20 cellular contexts compared by ENCODE assay signal in the genomic region with DNA sequence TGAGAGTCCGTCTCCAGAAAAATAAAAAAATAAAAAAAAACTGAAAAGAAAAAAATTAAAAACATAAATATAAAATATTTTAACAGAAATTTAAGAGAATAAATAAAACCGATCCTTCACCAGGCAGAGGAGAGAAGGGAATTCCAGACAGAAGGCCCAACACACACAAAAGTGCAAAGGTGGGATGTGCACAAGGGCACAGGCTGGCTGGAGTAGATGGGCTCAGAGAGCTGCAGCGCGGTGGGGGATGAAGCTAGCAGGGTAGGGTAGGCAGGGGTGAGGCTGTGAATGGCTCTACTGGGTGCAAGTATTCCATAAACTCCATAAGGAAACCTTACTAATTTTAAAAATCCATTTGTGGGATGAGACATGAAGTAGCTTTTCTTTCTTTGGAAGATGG. TPM values are rescaled to one million over a fixed set of nuclear protein-coding genes. Genes with fewer than 3 reads are reported as not detected.
A peak's percentile ranks its signal among the peaks of the same experiment; 100 is the strongest.
DNase-seq lines count a peak whose midpoint lies in the region; ATAC-seq and TF ChIP-seq lines count a peak whose summit lies in the region.
"Had no signal": no experiment of that assay in that cellular context is flagged by ENCODE, and none has a peak within 500 bp of the region (broad histone marks: within the 10 kb centered on the region; RNA-seq: fewer than 3 reads in every experiment).

No MANE protein-coding gene starts in this region.

- no peaks in the 10 kb centered on the region for H3K27me3 ChIP-seq in endodermal cell (ENCODE audit: control insufficient read depth, insufficient read depth, low read length, poor library complexity, severe bottlenecking)
- no peaks in the 10 kb centered on the region for H3K27me3 ChIP-seq in stomach
- H3K27me3 ChIP-seq in aorta (ENCODE audit: control insufficient read depth in 1 of 2, insufficient read depth in 2 of 2, low read length in 1 of 2): no peaks in the 10 kb centered on the region
- H3K27me3 ChIP-seq: BLaER1 had no signal

- no peaks in the 10 kb centered on the region for H3K4me1 Mint-ChIP-seq in endodermal cell

- no peak overlapping the region for H3K27ac Mint-ChIP-seq in endodermal cell
- H3K27ac Mint-ChIP-seq: CD14-positive monocyte; CD4-positive, CD25-positive, alpha-beta regulatory T cell; CD8-positive, alpha-beta memory T cell had no signal

- H3K27ac ChIP-seq in endodermal cell (ENCODE audit: low read depth, low read length) (no peak overlapping the region), stomach (peak overlapping the region in 3 of 5 donors; percentile 53 to 76 (median 55)), aorta (ENCODE audit: low read depth in 1 of 2, low read length in 2 of 2) (no peak overlapping the region)
- H3K27ac ChIP-seq: BLaER1 had no signal

- peaks cover 3% of the 10 kb centered on the region for H3K27me3 Mint-ChIP-seq in endodermal cell (ENCODE audit: insufficient read depth)

- no peak overlapping the region for H3K4me3 Mint-ChIP-seq in endodermal cell
- H3K4me3 Mint-ChIP-seq: CD14-positive monocyte; CD4-positive, alpha-beta memory T cell; CD4-positive, CD25-positive, alpha-beta regulatory T cell; CD8-positive, alpha-beta memory T cell had no signal

- DNase-seq in endodermal cell (peak; percentile 27), posterior vena cava (ENCODE audit: low spot score) (peak; percentile 9), stomach (no peak), GM19238 (ENCODE audit: insufficient read length, low spot score) (no peak), NCI-H69 (lab: John Stamatoyannopoulos, UW) (no peak), aorta (no peak)
- DNase-seq: 8988T; ACHN; BE2C; C1 segment of cervical spinal cord; CD4-positive, alpha-beta memory T cell; CD4-positive, CD25-positive, alpha-beta regulatory T cell; CD8-positive, alpha-beta memory T cell; COR-L47; DMS79 treated with DMSO at 0.1 percent for 48 hours; GF-D8 had no signal

- H3K9me3 ChIP-seq in endodermal cell (ENCODE audit: control insufficient read depth, low read length) (peaks cover 8% of the 10 kb centered on the region), stomach (peaks cover 0 to 7% (median 1%) of the 10 kb centered on the region in 4 donors), aorta (ENCODE audit: control insufficient read depth, low read length) (no peaks in the 10 kb centered on the region)
- H3K9me3 ChIP-seq: BE2C had no signal

- ATAC-seq in aorta (ENCODE audit: low FRiP score): no peak

- no peak for TF ChIP-seq EP300 in stomach (IDR thresholded peaks at IDR 0.05)

- H3K4me3 ChIP-seq in endodermal cell (ENCODE audit: low read length) (no peak overlapping the region), stomach (no peak overlapping the region), aorta (ENCODE audit: low read length in 2 of 2) (no peak overlapping the region)
- H3K4me3 ChIP-seq: BLaER1 had no signal

- H3K36me3 ChIP-seq in endodermal cell (ENCODE audit: control insufficient read depth, insufficient read depth, low read length) (no peaks in the 10 kb centered on the region), stomach (no peaks in the 10 kb centered on the region), aorta (ENCODE audit: control insufficient read depth in 1 of 2, insufficient read depth in 2 of 2, low read length in 1 of 2) (no peaks in the 10 kb centered on the region)
- H3K36me3 ChIP-seq: BE2C, BLaER1 had no signal

- intact Hi-C loops in posterior vena cava (cut with DNase I) (loop anchor here (5.0 to 10.0 kb wide), 2 partner anchors 165 to 273 kb away; partner anchors contain the start of gene SMURF1 (in 1 of the 2)), stomach (cut with DNase I; ENCODE audit: low total_unique reads) (loop anchor here (5.0 kb wide), 1 partner anchor 273 kb away; no protein-coding TSS in a partner anchor), aorta (cut with DNase I) (loop anchor here in 1 of 2 donors (5.0 kb wide), 1 partner anchor 168 kb away; the partner anchor contains the start of gene SMURF1)

- no peak for TF ChIP-seq CTCF in endodermal cell (conservative IDR thresholded peaks at IDR 0.05)
- TF ChIP-seq CTCF in stomach (IDR thresholded peaks at IDR 0.05): no peak

- peaks cover 9% of the 10 kb centered on the region for H3K9me3 Mint-ChIP-seq in endodermal cell

- 94% methylated on average over 3 of the region's 4 CpGs; no CpG with 5 or more reads in 1 of the 2 experiments for WGBS in endodermal cell (ENCODE audit: insufficient coverage in 1 of 2, insufficient read length in 1 of 2), 2 experiments
- WGBS in stomach, 5 donors: 95 to 97% (median 96%) methylated on average over 4 of the region's 4 CpGs
- WGBS in aorta, 2 donors: 95 to 100% methylated on average over 4 of the region's 4 CpGs

- H3K4me1 ChIP-seq in endodermal cell (ENCODE audit: control insufficient read depth, insufficient read depth, low read length) (no peaks in the 10 kb centered on the region), stomach (peaks cover 0 to 12% (median 8%) of the 10 kb centered on the region in 4 donors), aorta (ENCODE audit: control insufficient read depth in 1 of 2, insufficient read depth in 2 of 2, low read length in 2 of 2) (no peaks in the 10 kb centered on the region)
- H3K4me1 ChIP-seq: BE2C had no signal

- peaks cover 3% of the 10 kb centered on the region for H3K36me3 Mint-ChIP-seq in endodermal cell (ENCODE audit: low read depth)
- H3K36me3 Mint-ChIP-seq: CD14-positive monocyte; CD4-positive, alpha-beta memory T cell; CD4-positive, CD25-positive, alpha-beta regulatory T cell had no signal

- TF ChIP-seq POLR2A in stomach (IDR thresholded peaks at IDR 0.05): no peak

- H3K9ac ChIP-seq in endodermal cell (ENCODE audit: extremely low read depth, low read length, poor library complexity, severe bottlenecking): no peak overlapping the region
- H3K9ac ChIP-seq: BLaER1 had no signal

RNA-seq across cellular contexts. Expression of gene ARPC1A, which starts 15.7 kb away (rescaled TPM):
- total RNA-seq in endodermal cell (100 to 1,000 TPM; 150 to 154 TPM), posterior vena cava (10 to 100 TPM; 74.4 to 85.5 TPM), stomach (100 to 1,000 TPM in 4 of 5 donors, 10 to 100 TPM in 1; 93.3 to 220 (median 117) TPM), aorta (100 to 1,000 TPM in 1 of 2 donors, 10 to 100 TPM in 1; 99.9 to 106 TPM)
- 131 TPM for polyA plus RNA-seq in endodermal cell (2013, experiment 1 of 2)
- polyA plus RNA-seq in endodermal cell (2013, experiment 2 of 2): 130 TPM
- polyA plus RNA-seq in stomach (100 to 1,000 TPM; 165 to 344 (median 257) TPM), aorta (100 to 1,000 TPM in 1 of 2 donors, 10 to 100 TPM in 1; 95.1 to 227 TPM)

RNA-seq across cellular contexts. Expression of gene MYH16, which starts 37.4 kb away (rescaled TPM):
- total RNA-seq in endodermal cell (not detected), posterior vena cava (not detected), stomach (under 1 TPM in 1 of 5 donors, not detected in 4; 0.37 TPM), aorta (under 1 TPM in 1 of 2 donors, not detected in 1; 0.29 TPM)
- polyA plus RNA-seq in endodermal cell (2013, experiment 1 of 2): not detected
- not detected for polyA plus RNA-seq in endodermal cell (2013, experiment 2 of 2)
- polyA plus RNA-seq in stomach (under 1 TPM in 1 of 3 donors, not detected in 2; 0.05 TPM), aorta (not detected)
- total RNA-seq: A673; CD4-positive, alpha-beta memory T cell; CD4-positive, CD25-positive, alpha-beta regulatory T cell; CD8-positive, alpha-beta memory T cell had no signal
- polyA plus RNA-seq: AG04450; CD14-positive monocyte; CD4-positive, alpha-beta memory T cell; CD4-positive, CD25-positive, alpha-beta regulatory T cell; CD8-positive, alpha-beta memory T cell had no signal

Comparison
In these comparisons a context has a peak if more than half of its experiments do, and no peak if none do; other contexts are left out.
1. DNase-seq: peak in endodermal cell (single experiment) and posterior vena cava (single experiment); none in stomach (single experiment), GM19238 (single experiment), NCI-H69 (single experiment) and aorta (0 of 2).
2. H3K27ac ChIP-seq: peak in stomach (3 of 5); none in endodermal cell (single experiment) and aorta (0 of 2).